Comparison of ENCODE assay signal across 1 cellular context in genomic region chr16:28866454-28866804, GRCh38.
TF ChIP-seq lines count a peak whose summit lies in the region.

No MANE protein-coding gene starts in this region.

TF ChIP-seq in WTC11, 78 proteins besides CTCF, POLR2A, EP300 and RAD21:
- TF ChIP-seq, protein P1, sequence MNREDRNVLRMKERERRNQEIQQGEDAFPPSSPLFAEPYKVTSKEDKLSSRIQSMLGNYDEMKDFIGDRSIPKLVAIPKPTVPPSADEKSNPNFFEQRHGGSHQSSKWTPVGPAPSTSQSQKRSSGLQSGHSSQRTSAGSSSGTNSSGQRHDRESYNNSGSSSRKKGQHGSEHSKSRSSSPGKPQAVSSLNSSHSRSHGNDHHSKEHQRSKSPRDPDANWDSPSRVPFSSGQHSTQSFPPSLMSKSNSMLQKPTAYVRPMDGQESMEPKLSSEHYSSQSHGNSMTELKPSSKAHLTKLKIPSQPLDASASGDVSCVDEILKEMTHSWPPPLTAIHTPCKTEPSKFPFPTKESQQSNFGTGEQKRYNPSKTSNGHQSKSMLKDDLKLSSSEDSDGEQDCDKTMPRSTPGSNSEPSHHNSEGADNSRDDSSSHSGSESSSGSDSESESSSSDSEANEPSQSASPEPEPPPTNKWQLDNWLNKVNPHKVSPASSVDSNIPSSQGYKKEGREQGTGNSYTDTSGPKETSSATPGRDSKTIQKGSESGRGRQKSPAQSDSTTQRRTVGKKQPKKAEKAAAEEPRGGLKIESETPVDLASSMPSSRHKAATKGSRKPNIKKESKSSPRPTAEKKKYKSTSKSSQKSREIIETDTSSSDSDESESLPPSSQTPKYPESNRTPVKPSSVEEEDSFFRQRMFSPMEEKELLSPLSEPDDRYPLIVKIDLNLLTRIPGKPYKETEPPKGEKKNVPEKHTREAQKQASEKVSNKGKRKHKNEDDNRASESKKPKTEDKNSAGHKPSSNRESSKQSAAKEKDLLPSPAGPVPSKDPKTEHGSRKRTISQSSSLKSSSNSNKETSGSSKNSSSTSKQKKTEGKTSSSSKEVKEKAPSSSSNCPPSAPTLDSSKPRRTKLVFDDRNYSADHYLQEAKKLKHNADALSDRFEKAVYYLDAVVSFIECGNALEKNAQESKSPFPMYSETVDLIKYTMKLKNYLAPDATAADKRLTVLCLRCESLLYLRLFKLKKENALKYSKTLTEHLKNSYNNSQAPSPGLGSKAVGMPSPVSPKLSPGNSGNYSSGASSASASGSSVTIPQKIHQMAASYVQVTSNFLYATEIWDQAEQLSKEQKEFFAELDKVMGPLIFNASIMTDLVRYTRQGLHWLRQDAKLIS (CRISPR knock-in tag; IDR thresholded peaks at IDR 0.05; ENCODE audit: borderline replicate concordance), result no peak
- TF ChIP-seq, protein P2, sequence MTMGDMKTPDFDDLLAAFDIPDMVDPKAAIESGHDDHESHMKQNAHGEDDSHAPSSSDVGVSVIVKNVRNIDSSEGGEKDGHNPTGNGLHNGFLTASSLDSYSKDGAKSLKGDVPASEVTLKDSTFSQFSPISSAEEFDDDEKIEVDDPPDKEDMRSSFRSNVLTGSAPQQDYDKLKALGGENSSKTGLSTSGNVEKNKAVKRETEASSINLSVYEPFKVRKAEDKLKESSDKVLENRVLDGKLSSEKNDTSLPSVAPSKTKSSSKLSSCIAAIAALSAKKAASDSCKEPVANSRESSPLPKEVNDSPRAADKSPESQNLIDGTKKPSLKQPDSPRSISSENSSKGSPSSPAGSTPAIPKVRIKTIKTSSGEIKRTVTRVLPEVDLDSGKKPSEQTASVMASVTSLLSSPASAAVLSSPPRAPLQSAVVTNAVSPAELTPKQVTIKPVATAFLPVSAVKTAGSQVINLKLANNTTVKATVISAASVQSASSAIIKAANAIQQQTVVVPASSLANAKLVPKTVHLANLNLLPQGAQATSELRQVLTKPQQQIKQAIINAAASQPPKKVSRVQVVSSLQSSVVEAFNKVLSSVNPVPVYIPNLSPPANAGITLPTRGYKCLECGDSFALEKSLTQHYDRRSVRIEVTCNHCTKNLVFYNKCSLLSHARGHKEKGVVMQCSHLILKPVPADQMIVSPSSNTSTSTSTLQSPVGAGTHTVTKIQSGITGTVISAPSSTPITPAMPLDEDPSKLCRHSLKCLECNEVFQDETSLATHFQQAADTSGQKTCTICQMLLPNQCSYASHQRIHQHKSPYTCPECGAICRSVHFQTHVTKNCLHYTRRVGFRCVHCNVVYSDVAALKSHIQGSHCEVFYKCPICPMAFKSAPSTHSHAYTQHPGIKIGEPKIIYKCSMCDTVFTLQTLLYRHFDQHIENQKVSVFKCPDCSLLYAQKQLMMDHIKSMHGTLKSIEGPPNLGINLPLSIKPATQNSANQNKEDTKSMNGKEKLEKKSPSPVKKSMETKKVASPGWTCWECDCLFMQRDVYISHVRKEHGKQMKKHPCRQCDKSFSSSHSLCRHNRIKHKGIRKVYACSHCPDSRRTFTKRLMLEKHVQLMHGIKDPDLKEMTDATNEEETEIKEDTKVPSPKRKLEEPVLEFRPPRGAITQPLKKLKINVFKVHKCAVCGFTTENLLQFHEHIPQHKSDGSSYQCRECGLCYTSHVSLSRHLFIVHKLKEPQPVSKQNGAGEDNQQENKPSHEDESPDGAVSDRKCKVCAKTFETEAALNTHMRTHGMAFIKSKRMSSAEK (CRISPR knock-in tag; IDR thresholded peaks at IDR 0.05; ENCODE audit: borderline replicate concordance), result no peak
- TF ChIP-seq ZSCAN18 (CRISPR knock-in tag; IDR thresholded peaks at IDR 0.05) (no peak), ZNF121 (CRISPR knock-in tag; IDR thresholded peaks at IDR 0.05) (no peak), STAT6 (CRISPR knock-in tag; conservative IDR thresholded peaks at IDR 0.05; ENCODE audit: low read depth) (no peak), SOX15 (CRISPR knock-in tag; IDR thresholded peaks at IDR 0.05) (no peak)
- TF ChIP-seq, protein P3, sequence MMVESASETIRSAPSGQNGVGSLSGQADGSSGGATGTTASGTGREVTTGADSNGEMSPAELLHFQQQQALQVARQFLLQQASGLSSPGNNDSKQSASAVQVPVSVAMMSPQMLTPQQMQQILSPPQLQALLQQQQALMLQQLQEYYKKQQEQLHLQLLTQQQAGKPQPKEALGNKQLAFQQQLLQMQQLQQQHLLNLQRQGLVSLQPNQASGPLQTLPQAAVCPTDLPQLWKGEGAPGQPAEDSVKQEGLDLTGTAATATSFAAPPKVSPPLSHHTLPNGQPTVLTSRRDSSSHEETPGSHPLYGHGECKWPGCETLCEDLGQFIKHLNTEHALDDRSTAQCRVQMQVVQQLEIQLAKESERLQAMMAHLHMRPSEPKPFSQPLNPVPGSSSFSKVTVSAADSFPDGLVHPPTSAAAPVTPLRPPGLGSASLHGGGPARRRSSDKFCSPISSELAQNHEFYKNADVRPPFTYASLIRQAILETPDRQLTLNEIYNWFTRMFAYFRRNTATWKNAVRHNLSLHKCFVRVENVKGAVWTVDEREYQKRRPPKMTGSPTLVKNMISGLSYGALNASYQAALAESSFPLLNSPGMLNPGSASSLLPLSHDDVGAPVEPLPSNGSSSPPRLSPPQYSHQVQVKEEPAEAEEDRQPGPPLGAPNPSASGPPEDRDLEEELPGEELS (CRISPR knock-in tag; IDR thresholded peaks at IDR 0.05), result no peak
TF ChIP-seq in WTC11: peak in this region for 0.
